Comparison of ENCODE assay signal across 21 cellular contexts in the genomic region with DNA sequence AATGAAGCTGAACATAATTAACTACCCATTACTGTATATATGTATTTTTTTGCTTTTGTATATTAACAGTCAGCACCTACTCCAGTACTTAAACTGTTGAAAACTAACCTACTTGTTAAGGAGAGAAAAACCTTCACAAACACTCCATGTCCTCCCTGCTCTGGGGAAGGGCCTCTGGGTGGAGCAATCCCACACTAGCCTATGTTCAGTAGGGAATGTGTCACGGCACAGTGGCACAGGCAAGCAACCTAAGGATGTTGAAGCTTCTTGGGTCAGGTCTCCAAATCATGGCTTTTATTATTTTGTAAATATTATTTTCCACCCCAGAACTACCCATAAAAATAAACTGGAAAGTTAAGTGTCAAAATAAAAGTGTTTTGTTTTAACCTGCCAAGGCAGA. TPM values are rescaled to one million over a fixed set of nuclear protein-coding genes. Genes with fewer than 3 reads are reported as not detected.
DNase-seq lines count a peak whose midpoint lies in the region; ATAC-seq, FAIRE-seq and TF ChIP-seq lines count a peak whose summit lies in the region.
"Had no signal": no experiment of that assay in that cellular context is flagged by ENCODE, and none has a peak within 500 bp of the region (broad histone marks: within the 10 kb centered on the region; RNA-seq: fewer than 3 reads in every experiment).

No MANE protein-coding gene starts in this region.

- intact Hi-C loops in dorsolateral prefrontal cortex (cut with DNase I) (no loop called here), mammary epithelial cell (cut with micrococcal nuclease) (no loop called here)

- no peak for FAIRE-seq in frontal cortex (lab: Jason Lieb, UNC)
- FAIRE-seq: astrocyte had no signal

- no peak overlapping the region for H3K4me2 ChIP-seq in mammary epithelial cell (ENCODE audit: insufficient read depth, low read depth, low read length)
- H3K4me2 ChIP-seq: PC-9 had no signal

- no peaks in the 10 kb centered on the region for H3K9me3 ChIP-seq in HEK293 (ENCODE audit: control insufficient read depth, insufficient read depth, low read depth, low read length)
- H3K9me3 ChIP-seq in mammary epithelial cell (replicated peaks; ENCODE audit: insufficient read depth, low read length), result no peaks in the 10 kb centered on the region

- peak; percentile 35 for DNase-seq in NCI-H82 (lab: John Stamatoyannopoulos, UW)
- no peak for DNase-seq in NCI-H82 treated with DMSO at 0.1 percent for 48 hours (lab: John Stamatoyannopoulos, UW; ENCODE audit: unreplicated experiment)
- peak in 1 of 10 donors; percentile 33 for DNase-seq in dorsolateral prefrontal cortex
- no peak for DNase-seq in naive thymus-derived CD8-positive, alpha-beta T cell
- no peak for DNase-seq in mammary epithelial cell
- no peak for DNase-seq in frontal cortex (ENCODE audit: low spot score in 2 of 2)
- DNase-seq: 8988T; activated CD4-positive, alpha-beta T cell treated with anti-CD3 and anti-CD28 coated beads, Interleukin-2, amount 50 U/mL, for 48 hours; CD8-positive, alpha-beta T cell; dermis blood vessel endothelial cell; EL; hypothalamus; NCI-H1694 treated with DMSO at 0.1 percent for 48 hours; NCI-H446 treated with DMSO at 0.1 percent for 48 hours; nephron progenitor cell; PC-9 had no signal

- H3K4me3 ChIP-seq in HEK293 (ENCODE audit: low read depth, low read length) (no peak overlapping the region), dorsolateral prefrontal cortex (peak overlapping the region in 33 of 59 donors; percentile 0 to 96 (median 79)), mammary epithelial cell (replicated peaks in 1 of 3; ENCODE audit: insufficient read depth in 1 of 3, low read depth in 2 of 3, low read length in 3 of 3) (no peak overlapping the region)
- H3K4me3 ChIP-seq: PC-9, SK-N-MC had no signal

- no peak overlapping the region for H3K4me3 Mint-ChIP-seq in naive thymus-derived CD8-positive, alpha-beta T cell
- H3K4me3 Mint-ChIP-seq: CD8-positive, alpha-beta T cell; nephron progenitor cell had no signal

- H3K27ac ChIP-seq in HEK293 (ENCODE audit: extremely low read depth, low read depth, low read length), result no peak overlapping the region
- peak overlapping the region in 1 of 59 donors; percentile 3 for H3K27ac ChIP-seq in dorsolateral prefrontal cortex
- H3K27ac ChIP-seq in mammary epithelial cell (ENCODE audit: insufficient read depth, low read depth, low read length), result no peak overlapping the region
- H3K27ac ChIP-seq: PC-9, SK-N-MC had no signal

- POLR2A ChIA-PET in HEK293 (lab: Yijun Ruan, JAX), result no interaction called here
- POLR2A ChIA-PET in naive thymus-derived CD8-positive, alpha-beta T cell (lab: Charles Lee), result no interaction called here

- dilution Hi-C loops in mammary epithelial cell (cut with HindIII; ENCODE audit: low sequenced_read_pairs), result no loop called here

- in situ Hi-C loops in mammary epithelial cell (cut with MboI; ENCODE audit: low sequenced_read_pairs in 2 of 2), result loop anchor here in 1 of 2 donors (10.0 kb wide), 1 partner anchor 200 kb away; no protein-coding TSS in a partner anchor

- ATAC-seq in naive thymus-derived CD8-positive, alpha-beta T cell, result no peak
- no peak for ATAC-seq in HG03460 (IDR thresholded peaks at IDR 0.05; ENCODE audit: unreplicated experiment)
- ATAC-seq: CD8-positive, alpha-beta T cell; left colon had no signal

- CTCF ChIA-PET in HEK293 (lab: Yijun Ruan, JAX) (interaction anchor here (0.6 to 1.1 kb wide), 4 partner anchors 10 to 613 kb away, joined by 3 to 5 read pairs (median 5); no protein-coding TSS in a partner anchor), mammary epithelial cell (lab: Charles Lee; ENCODE audit: low non-redundant PET) (no interaction called here)

- H3K27me3 ChIP-seq in dorsolateral prefrontal cortex (peaks cover 0 to 16% (median 0%) of the 10 kb centered on the region in 45 donors), mammary epithelial cell (ENCODE audit: insufficient read depth, low read length) (peaks cover 11% of the 10 kb centered on the region)

- H3K27ac Mint-ChIP-seq in naive thymus-derived CD8-positive, alpha-beta T cell, result peak overlapping the region in 6 of 10 donors; percentile 18 to 59 (median 49)
- H3K27ac Mint-ChIP-seq: nephron progenitor cell had no signal

- H3K9ac ChIP-seq in mammary epithelial cell (ENCODE audit: insufficient read depth, low read length), result no peak overlapping the region

- 93% methylated on average over 1 of the region's 1 CpG for WGBS in mammary epithelial cell (ENCODE audit: low coverage, missing lambda C conversion rate)

- no peak overlapping the region for H2AFZ ChIP-seq in mammary epithelial cell (ENCODE audit: low read depth, low read length)
- H2AFZ ChIP-seq: PC-9 had no signal

- peaks cover 6 to 79% (median 71%) of the 10 kb centered on the region in 4 donors for H3K4me1 Mint-ChIP-seq in naive thymus-derived CD8-positive, alpha-beta T cell

- no peaks in the 10 kb centered on the region for H3K79me2 ChIP-seq in mammary epithelial cell (ENCODE audit: insufficient read depth, low read length)

- no peaks in the 10 kb centered on the region for H3K27me3 Mint-ChIP-seq in naive thymus-derived CD8-positive, alpha-beta T cell

- no peaks in the 10 kb centered on the region for H4K20me1 ChIP-seq in mammary epithelial cell (ENCODE audit: insufficient read depth, low read length)

- peaks cover 0 to 20% of the 10 kb centered on the region in 2 experiments; a peak in 1 of 3 replicates for H3K36me3 ChIP-seq in HEK293 (ENCODE audit: control insufficient read depth in 2 of 2, insufficient read depth in 1 of 2, low read length in 2 of 2)
- no peaks in the 10 kb centered on the region for H3K36me3 ChIP-seq in mammary epithelial cell (ENCODE audit: insufficient read depth, low read length)

- no peaks in the 10 kb centered on the region for H3K36me3 Mint-ChIP-seq in naive thymus-derived CD8-positive, alpha-beta T cell

- TF ChIP-seq CTCF in HEK293 (tag by site-specific recombination; IDR thresholded peaks at IDR 0.05) (no peak), dorsolateral prefrontal cortex (IDR thresholded peaks at IDR 0.05 in 54 of 56, conservative IDR thresholded peaks at IDR 0.05 in 2 of 56; ENCODE audit: low read depth in 1 of 56, partially characterized antibody in 56 of 56) (peak in 1 of 56 donors; percentile 10), mammary epithelial cell (conservative IDR thresholded peaks at IDR 0.05 in 1 of 2, IDR thresholded peaks at IDR 0.05 in 1 of 2; ENCODE audit: extremely low read depth in 1 of 2, insufficient read depth in 1 of 2, low read depth in 1 of 2, low read length in 2 of 2) (no peak)

- BruUV-seq in mammary epithelial cell (replicated peaks; lab: Mats Ljungman, UMichigan), result no TSS peak

- no peaks in the 10 kb centered on the region for H3K9me3 Mint-ChIP-seq in naive thymus-derived CD8-positive, alpha-beta T cell
- H3K9me3 Mint-ChIP-seq: CD8-positive, alpha-beta T cell; nephron progenitor cell had no signal

- peaks cover 10% of the 10 kb centered on the region for H3K4me1 ChIP-seq in HEK293 (ENCODE audit: control insufficient read depth, insufficient read depth, low read length)
- H3K4me1 ChIP-seq in mammary epithelial cell (ENCODE audit: insufficient read depth, low read length), result peaks cover 10% of the 10 kb centered on the region

TF ChIP-seq in HEK293, 187 proteins besides CTCF, POLR2A, EP300 and RAD21:
- TF ChIP-seq ZNF146 (tag by site-specific recombination; IDR thresholded peaks at IDR 0.05) (no peak), ZNF600 (tag by site-specific recombination; IDR thresholded peaks at IDR 0.05) (peak; percentile 58)
- TF ChIP-seq, protein P1, sequence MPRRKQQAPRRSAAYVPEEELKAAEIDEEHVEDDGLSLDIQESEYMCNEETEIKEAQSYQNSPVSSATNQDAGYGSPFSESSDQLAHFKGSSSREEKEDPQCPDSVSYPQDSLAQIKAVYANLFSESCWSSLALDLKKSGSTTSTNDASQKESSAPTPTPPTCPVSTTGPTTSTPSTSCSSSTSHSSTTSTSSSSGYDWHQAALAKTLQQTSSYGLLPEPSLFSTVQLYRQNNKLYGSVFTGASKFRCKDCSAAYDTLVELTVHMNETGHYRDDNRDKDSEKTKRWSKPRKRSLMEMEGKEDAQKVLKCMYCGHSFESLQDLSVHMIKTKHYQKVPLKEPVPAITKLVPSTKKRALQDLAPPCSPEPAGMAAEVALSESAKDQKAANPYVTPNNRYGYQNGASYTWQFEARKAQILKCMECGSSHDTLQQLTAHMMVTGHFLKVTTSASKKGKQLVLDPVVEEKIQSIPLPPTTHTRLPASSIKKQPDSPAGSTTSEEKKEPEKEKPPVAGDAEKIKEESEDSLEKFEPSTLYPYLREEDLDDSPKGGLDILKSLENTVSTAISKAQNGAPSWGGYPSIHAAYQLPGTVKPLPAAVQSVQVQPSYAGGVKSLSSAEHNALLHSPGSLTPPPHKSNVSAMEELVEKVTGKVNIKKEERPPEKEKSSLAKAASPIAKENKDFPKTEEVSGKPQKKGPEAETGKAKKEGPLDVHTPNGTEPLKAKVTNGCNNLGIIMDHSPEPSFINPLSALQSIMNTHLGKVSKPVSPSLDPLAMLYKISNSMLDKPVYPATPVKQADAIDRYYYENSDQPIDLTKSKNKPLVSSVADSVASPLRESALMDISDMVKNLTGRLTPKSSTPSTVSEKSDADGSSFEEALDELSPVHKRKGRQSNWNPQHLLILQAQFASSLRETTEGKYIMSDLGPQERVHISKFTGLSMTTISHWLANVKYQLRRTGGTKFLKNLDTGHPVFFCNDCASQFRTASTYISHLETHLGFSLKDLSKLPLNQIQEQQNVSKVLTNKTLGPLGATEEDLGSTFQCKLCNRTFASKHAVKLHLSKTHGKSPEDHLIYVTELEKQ (tag by site-specific recombination; IDR thresholded peaks at IDR 0.05; ENCODE audit: borderline replicate concordance), result no peak

RNA-seq across cellular contexts. Expression of a gene that starts 5.3 kb away (rescaled TPM):
- total RNA-seq in dorsolateral prefrontal cortex (10 to 100 TPM in 106 of 120 experiments, 1 to 10 TPM in 14; 5.8 to 40.2 (median 14.5) TPM), mammary epithelial cell (1 to 10 TPM; 4.0 to 5.3 TPM), frontal cortex (24.9 TPM)
- total RNA-seq in naive thymus-derived CD8-positive, alpha-beta T cell, result 1 to 10 TPM; 8.6 to 9.9 TPM
- 10 to 100 TPM in 1 of 3 donors, 1 to 10 TPM in 2; 6.1 to 17.9 (median 6.1) TPM for polyA plus RNA-seq in naive thymus-derived CD8-positive, alpha-beta T cell
- polyA plus RNA-seq in mammary epithelial cell, result 3.4 TPM
- 2.6 TPM for polyA minus RNA-seq in mammary epithelial cell

Comparison
In these comparisons a context has a peak if more than half of its experiments do, and no peak if none do; other contexts are left out.
1. H3K4me3 ChIP-seq: peak in dorsolateral prefrontal cortex (33 of 59); none in HEK293 (single experiment) and mammary epithelial cell (0 of 3).